ENCODE assay signal across 16 cellular contexts in genomic region chr19:49129238-49129583, GRCh38.
DNase-seq lines count a peak whose midpoint lies in the region.
"Had no signal": no experiment of that assay in that cellular context is flagged by ENCODE, and none has a peak within 500 bp of the region (broad histone marks: within the 10 kb centered on the region; RNA-seq: fewer than 3 reads in every experiment).

No MANE protein-coding gene starts in this region.

- peaks cover 0 to 33% (median 9%) of the 10 kb centered on the region in 11 experiments; a peak in 9 of 22 replicates for H3K9me3 ChIP-seq in BLaER1 treated with 17β-estradiol and CSF1 and Interleukin-3, amounts not matched to agents 10 nM and 100 nM (replicated peaks in 1 of 11)
- no peaks in the 10 kb centered on the region for H3K9me3 ChIP-seq in ES-I3 (ENCODE audit: control insufficient read depth, insufficient read depth, low read length)
- H3K9me3 ChIP-seq: adrenal gland, left ventricle myocardium inferior, pancreas had no signal

- no peaks in the 10 kb centered on the region for H4K20me1 ChIP-seq in BLaER1 treated with 17β-estradiol and CSF1 and Interleukin-3, amounts not matched to agents 10 nM and 100 nM

- H3K36me3 ChIP-seq in BLaER1 treated with 17β-estradiol and CSF1 and Interleukin-3, amounts not matched to agents 10 nM and 100 nM, result peaks cover 10 to 28% (median 16%) of the 10 kb centered on the region in 11 experiments; a peak in 18 of 22 replicates
- no peaks in the 10 kb centered on the region for H3K36me3 ChIP-seq in ES-I3 (ENCODE audit: insufficient read depth, low read length)
- H3K36me3 ChIP-seq: adrenal gland, left ventricle myocardium inferior, pancreas had no signal

- H3K4me1 ChIP-seq in BLaER1 treated with 17β-estradiol and CSF1 and Interleukin-3, amounts not matched to agents 10 nM and 100 nM, result peaks cover 9 to 26% (median 18%) of the 10 kb centered on the region in 10 experiments
- H3K4me1 ChIP-seq in ES-I3 (ENCODE audit: insufficient read depth, low read length), result peaks cover 3% of the 10 kb centered on the region

- peak overlapping the region; percentile 47 to 81 (median 68); a peak in 19 of 22 replicates for H3K4me2 ChIP-seq in BLaER1 treated with 17β-estradiol and CSF1 and Interleukin-3, amounts not matched to agents 10 nM and 100 nM

- peaks cover 0 to 8% (median 0%) of the 10 kb centered on the region in 11 experiments; a peak in 5 of 22 replicates for H3K27me3 ChIP-seq in BLaER1 treated with 17β-estradiol and CSF1 and Interleukin-3, amounts not matched to agents 10 nM and 100 nM
- H3K27me3 ChIP-seq: adrenal gland, pancreas had no signal

- DNase-seq in SHP77 treated with DMSO at 0.1 percent for 48 hours (lab: John Stamatoyannopoulos, UW) (peak; percentile 61), iris pigment epithelial cell (ENCODE audit: low read depth) (peak; percentile 46), DMS 273 treated with DMSO at 0.1 percent for 48 hours (lab: John Stamatoyannopoulos, UW) (no peak), NCI-H2107 treated with DMSO at 0.1 percent for 48 hours (lab: John Stamatoyannopoulos, UW; ENCODE audit: unreplicated experiment) (no peak)
- no peak for DNase-seq in activated CD4-positive, alpha-beta T cell treated with anti-CD3 and anti-CD28 coated beads, Interleukin-2, amount 50 U/mL, for 48 hours
- no peak for DNase-seq in activated naive CD4-positive, alpha-beta T cell treated with anti-CD3 and anti-CD28 coated beads, Interleukin-2, amount 50 U/mL, for 16 hours
- DNase-seq: COR-L47; foreskin fibroblast; left ventricle myocardium inferior; NCI-H524; stimulated activated CD4-positive, alpha-beta T cell treated with anti-CD3 and anti-CD28 coated beads, Interleukin-2, amount 100 ng/mL, for 24 hours; stimulated activated naive CD4-positive, alpha-beta T cell treated with Interleukin-2 at 50 U/mL for 16 hours had no signal

- peak overlapping the region in 3 of 11 experiments; percentile 35 to 67 (median 45); a peak in 2 of 22 replicates for H3K27ac ChIP-seq in BLaER1 treated with 17β-estradiol and CSF1 and Interleukin-3, amounts not matched to agents 10 nM and 100 nM
- H3K27ac ChIP-seq: pancreas had no signal

- H3K4me3 ChIP-seq in BLaER1 treated with 17β-estradiol and CSF1 and Interleukin-3, amounts not matched to agents 10 nM and 100 nM, result peak overlapping the region in 1 of 10 experiments; percentile 68; a peak in 1 of 20 replicates

- H3K9ac ChIP-seq in BLaER1 treated with 17β-estradiol and CSF1 and Interleukin-3, amounts not matched to agents 10 nM and 100 nM, result 0 out of 22 replicates have a peak overlapping the region, but pooled peaks of 1 of the 11 experiments have one; percentile 69
- peak overlapping the region; percentile 66; the same call in 1 of the 2 replicates for H3K9ac ChIP-seq in ES-I3 (ENCODE audit: low read depth, low read length)

Comparison
In these comparisons a context has a peak if more than half of its experiments do, and no peak if none do; other contexts are left out.
1. DNase-seq: peak in SHP77 treated with DMSO at 0.1 percent for 48 hours (single experiment) and iris pigment epithelial cell (single experiment); none in activated CD4-positive, alpha-beta T cell treated with anti-CD3 and anti-CD28 coated beads, Interleukin-2, amount 50 U/mL, for 48 hours (0 of 2), DMS 273 treated with DMSO at 0.1 percent for 48 hours (single experiment), activated naive CD4-positive, alpha-beta T cell treated with anti-CD3 and anti-CD28 coated beads, Interleukin-2, amount 50 U/mL, for 16 hours (single experiment) and NCI-H2107 treated with DMSO at 0.1 percent for 48 hours (single experiment).